8 cellular contexts compared by ENCODE assay signal in genomic region chr10:11163990-11164805, GRCh38.
DNase-seq lines count a peak whose midpoint lies in the region; ATAC-seq and TF ChIP-seq lines count a peak whose summit lies in the region.

No MANE protein-coding gene starts in this region.

- H3K4me3 ChIP-seq in BLaER1, result peak overlapping the region; percentile 93
- H3K4me3 ChIP-seq in endocrine pancreas (ENCODE audit: control insufficient read depth, insufficient read depth, low read length), result peak overlapping the region; percentile 39

- peaks cover 11% of the 10 kb centered on the region for H3K36me3 Mint-ChIP-seq in neural crest cell (ENCODE audit: low read depth)

- H3K27ac Mint-ChIP-seq in neural crest cell (ENCODE audit: unreplicated experiment), result peak overlapping the region; percentile 91

- H3K27me3 Mint-ChIP-seq in neural crest cell (ENCODE audit: low read depth), result no peaks in the 10 kb centered on the region

- ATAC-seq in GM18858 (IDR thresholded peaks at IDR 0.05; ENCODE audit: unreplicated experiment), result no peak

- H3K9ac ChIP-seq in BLaER1 (peak overlapping the region; percentile 83), endocrine pancreas (ENCODE audit: control insufficient read depth, insufficient read depth, low read length) (no peak overlapping the region)

- H3K9me3 Mint-ChIP-seq in neural crest cell, result no peaks in the 10 kb centered on the region

- H3K4me3 Mint-ChIP-seq in neural crest cell, result peak overlapping the region; percentile 95

- H3K4me1 Mint-ChIP-seq in neural crest cell, result peaks cover 53% of the 10 kb centered on the region

- H3K27ac ChIP-seq in BLaER1, result peak overlapping the region; percentile 93

- peak overlapping the region; percentile 89 for H3K4me2 ChIP-seq in BLaER1

- H3K36me3 ChIP-seq in BLaER1, result peaks cover 20% of the 10 kb centered on the region; the same call in 1 of the 2 replicates
- no peaks in the 10 kb centered on the region for H3K36me3 ChIP-seq in endocrine pancreas (ENCODE audit: control insufficient read depth, insufficient read depth, low read length)

- H3K9me3 ChIP-seq in BLaER1 (peaks cover 21% of the 10 kb centered on the region), endocrine pancreas (ENCODE audit: control insufficient read depth, low read length) (no peaks in the 10 kb centered on the region)

- H3K4me1 ChIP-seq in BLaER1 (peaks cover 55% of the 10 kb centered on the region), endocrine pancreas (ENCODE audit: control insufficient read depth, insufficient read depth, low read length) (no peaks in the 10 kb centered on the region)

- peaks cover 7% of the 10 kb centered on the region; the same call in 1 of the 2 replicates for H4K20me1 ChIP-seq in BLaER1

- no peaks in the 10 kb centered on the region for H3K27me3 ChIP-seq in BLaER1
- no peaks in the 10 kb centered on the region for H3K27me3 ChIP-seq in endocrine pancreas (ENCODE audit: control insufficient read depth, insufficient read depth, low read length)

- DNase-seq in MV-4-11 (lab: John Stamatoyannopoulos, UW) (peak; percentile 34), neural crest cell (ENCODE audit: low read depth, low spot score) (peak; percentile 41), NCI-H226 (no peak), NCI-H2081 (lab: John Stamatoyannopoulos, UW) (no peak), SKM-1 (lab: John Stamatoyannopoulos, UW; ENCODE audit: unreplicated experiment) (no peak)

- TF ChIP-seq CTCF in neural crest cell (conservative IDR thresholded peaks at IDR 0.05), result no peak

Comparison
In these comparisons a context has a peak if more than half of its experiments do, and no peak if none do; other contexts are left out.
1. DNase-seq: peak in MV-4-11 (single experiment) and neural crest cell (single experiment); none in NCI-H226 (single experiment), NCI-H2081 (0 of 2) and SKM-1 (single experiment).